2 cellular contexts compared by ENCODE assay signal in genomic region chr3:94061297-94061696, GRCh38.
TF ChIP-seq lines count a peak whose summit lies in the region.

No MANE protein-coding gene starts in this region.

TF ChIP-seq in A549, 52 proteins besides CTCF, POLR2A, EP300 and RAD21:
- TF ChIP-seq E2F6 (IDR thresholded peaks at IDR 0.05; ENCODE audit: borderline replicate concordance, low read depth) (no peak), GATA3 (IDR thresholded peaks at IDR 0.05; ENCODE audit: borderline replicate concordance) (no peak)

TF ChIP-seq in HepG2, 621 proteins besides CTCF, POLR2A, EP300 and RAD21:
- no peak for TF ChIP-seq SRY (CRISPR knock-in tag; IDR thresholded peaks at IDR 0.05)
- TF ChIP-seq MYNN (CRISPR knock-in tag; IDR thresholded peaks at IDR 0.05; ENCODE audit: low read depth) = no peak
- TF ChIP-seq MED1 (CRISPR knock-in tag; IDR thresholded peaks at IDR 0.05) = no peak
- TF ChIP-seq WIZ (CRISPR knock-in tag; IDR thresholded peaks at IDR 0.05) = no peak
- no peak for TF ChIP-seq JUNB (CRISPR knock-in tag; IDR thresholded peaks at IDR 0.05; ENCODE audit: borderline replicate concordance)
- TF ChIP-seq BRCA1 (CRISPR knock-in tag; IDR thresholded peaks at IDR 0.05) = no peak
- no peak for TF ChIP-seq HNRNPK (IDR thresholded peaks at IDR 0.05; ENCODE audit: low read depth, low read length, poor library complexity, severe bottlenecking)
- TF ChIP-seq CHD4 (IDR thresholded peaks at IDR 0.05; ENCODE audit: borderline replicate concordance, low read length) = no peak
- TF ChIP-seq ZNF256 (CRISPR knock-in tag; conservative IDR thresholded peaks at IDR 0.05) = no peak
- TF ChIP-seq SMARCE1 (IDR thresholded peaks at IDR 0.05; ENCODE audit: borderline replicate concordance) = no peak
- no peak for TF ChIP-seq ZNF225 (CRISPR knock-in tag; IDR thresholded peaks at IDR 0.05)
- TF ChIP-seq ZNF180 (CRISPR knock-in tag; IDR thresholded peaks at IDR 0.05; ENCODE audit: borderline replicate concordance, low read depth) = no peak
